ENCODE assay signal across 23 cellular contexts in the genomic region with DNA sequence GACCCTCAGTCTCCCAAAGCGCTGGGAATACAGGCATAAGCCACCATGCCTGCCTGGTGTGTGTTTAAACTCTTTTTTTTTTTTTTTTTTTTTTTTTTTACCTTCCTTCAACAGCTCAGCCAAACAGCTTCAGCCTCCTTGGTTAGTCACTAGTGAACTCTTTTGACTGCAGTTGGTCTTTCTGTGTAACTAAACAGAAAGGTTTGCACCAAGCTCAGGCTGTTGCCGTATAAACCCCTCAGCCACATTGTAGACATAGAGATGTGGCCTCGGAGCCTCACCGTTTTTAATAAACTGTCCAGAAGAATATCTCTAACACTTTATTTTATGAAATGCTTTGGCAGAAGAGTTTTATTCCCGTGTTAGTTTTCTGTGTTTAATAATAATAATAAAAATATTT.
DNase-seq lines count a peak whose midpoint lies in the region; ATAC-seq and TF ChIP-seq lines count a peak whose summit lies in the region.
"Had no signal": no experiment of that assay in that cellular context is flagged by ENCODE, and none has a peak within 500 bp of the region (broad histone marks: within the 10 kb centered on the region; RNA-seq: fewer than 3 reads in every experiment).

No MANE protein-coding gene starts in this region.

- DNase-seq in IMR-90 = peak; percentile 42
- no peak for DNase-seq in chondrocyte (ENCODE audit: low spot score)
- DNase-seq in iris pigment epithelial cell (ENCODE audit: low read depth) = peak; percentile 50
- DNase-seq in thoracic aorta (ENCODE audit: low spot score) = no peak
- DNase-seq in NOMO-1 treated with DMSO at 0.1 percent for 48 hours (lab: John Stamatoyannopoulos, UW; ENCODE audit: unreplicated experiment) = no peak
- no peak for DNase-seq in T-helper 2 cell
- DNase-seq in endodermal cell = no peak
- DNase-seq: activated B cell treated with CpG ODN at 0.5 μM for 24 hours; activated CD4-positive, alpha-beta T cell treated with anti-CD3 and anti-CD28 coated beads, Interleukin-2, amount 50 U/mL, for 48 hours; activated CD8-positive, alpha-beta memory T cell treated with anti-CD3 and anti-CD28 coated beads, Interleukin-2, amount 50 U/mL, for 4 hours; CD4-positive, alpha-beta memory T cell; DMS 273 treated with DMSO at 0.1 percent for 48 hours; dorsolateral prefrontal cortex; naive B cell; NCI-H1417; NCI-H2081 treated with DMSO at 0.1 percent for 48 hours; NCI-H82; nucleus accumbens; T-helper 9 cell had no signal

- no TSS peak for BruUV-seq in IMR-90 (replicated peaks; lab: Mats Ljungman, UMichigan)

- H2BK5ac ChIP-seq in IMR-90 (ENCODE audit: low read depth, low read length, poor library complexity, severe bottlenecking) = no peak overlapping the region

- TF ChIP-seq POLR2A in IMR-90 (IDR thresholded peaks at IDR 0.05; ENCODE audit: low read depth, low read length) = no peak

- H3K4ac ChIP-seq in IMR-90 (ENCODE audit: low read depth, low read length) = no peak overlapping the region

- TF ChIP-seq CTCF in IMR-90 (conservative IDR thresholded peaks at IDR 0.05; ENCODE audit: low read depth, low read length) = no peak
- no peak for TF ChIP-seq CTCF in chondrocyte (IDR thresholded peaks at IDR 0.05)
- TF ChIP-seq CTCF in thoracic aorta (IDR thresholded peaks at IDR 0.05) = no peak
- no peak for TF ChIP-seq CTCF in endodermal cell (conservative IDR thresholded peaks at IDR 0.05)

- H3K79me1 ChIP-seq in IMR-90 (ENCODE audit: low read depth in 1 of 2, low read length in 2 of 2) = no peaks in the 10 kb centered on the region

- peak overlapping the region; percentile 45 for H3K27ac Mint-ChIP-seq in chondrocyte (ENCODE audit: unreplicated experiment)
- no peak overlapping the region for H3K27ac Mint-ChIP-seq in endodermal cell
- H3K27ac Mint-ChIP-seq: activated B cell treated with CpG ODN at 0.5 μM for 24 hours; activated naive CD4-positive, alpha-beta T cell treated with anti-CD3 and anti-CD28 coated beads, Interleukin-2, amount 50 U/mL, for 24 hours; CD4-positive, alpha-beta memory T cell; stimulated activated naive CD8-positive, alpha-beta T cell treated with anti-CD3 and anti-CD28 coated beads, Interleukin-15, Interleukin-2, amounts not matched to agents 100 ng/mL and 50 ng/mL, for 24 hours had no signal

- no peak overlapping the region for H3K18ac ChIP-seq in IMR-90 (ENCODE audit: low read depth, low read length)

- intact Hi-C loops in IMR-90 (cut with micrococcal nuclease) = no loop called here

- H4K20me1 ChIP-seq in IMR-90 (ENCODE audit: insufficient read depth, low read length) = no peaks in the 10 kb centered on the region

- no peak overlapping the region for H4K8ac ChIP-seq in IMR-90 (ENCODE audit: low read depth in 2 of 2, low read length in 2 of 2)

- peak overlapping the region; percentile 41; the same call in 1 of the 2 replicates for H3K4me2 ChIP-seq in IMR-90 (ENCODE audit: low read depth, low read length)

- no peaks in the 10 kb centered on the region for H3K9me3 Mint-ChIP-seq in chondrocyte (ENCODE audit: low read depth)
- H3K9me3 Mint-ChIP-seq in endodermal cell = no peaks in the 10 kb centered on the region
- H3K9me3 Mint-ChIP-seq: activated B cell treated with CpG ODN at 0.5 μM for 24 hours; activated naive CD4-positive, alpha-beta T cell treated with anti-CD3 and anti-CD28 coated beads, Interleukin-2, amount 50 U/mL, for 24 hours; stimulated activated naive CD8-positive, alpha-beta T cell treated with anti-CD3 and anti-CD28 coated beads, Interleukin-15, Interleukin-2, amounts not matched to agents 100 ng/mL and 50 ng/mL, for 24 hours had no signal

- H3K36me3 ChIP-seq in IMR-90 (ENCODE audit: control insufficient read depth, insufficient read depth, low read length) (no peaks in the 10 kb centered on the region), thoracic aorta (no peaks in the 10 kb centered on the region), endodermal cell (ENCODE audit: control insufficient read depth, insufficient read depth, low read length) (no peaks in the 10 kb centered on the region)

- no peak for TF ChIP-seq RAD21 in IMR-90 (IDR thresholded peaks at IDR 0.05; ENCODE audit: low read length)

- H3K9me3 ChIP-seq in IMR-90 (ENCODE audit: control insufficient read depth, insufficient read depth, low read length) (no peaks in the 10 kb centered on the region), thoracic aorta (no peaks in the 10 kb centered on the region), endodermal cell (ENCODE audit: control insufficient read depth, low read length) (no peaks in the 10 kb centered on the region)
- H3K9me3 ChIP-seq: tibial nerve had no signal

- no peak overlapping the region for H3K4me3 ChIP-seq in IMR-90 (ENCODE audit: insufficient read depth, low read depth, low read length)
- peak overlapping the region; percentile 35 for H3K4me3 ChIP-seq in thoracic aorta
- no peak overlapping the region for H3K4me3 ChIP-seq in endodermal cell (ENCODE audit: low read length)
- H3K4me3 ChIP-seq: dorsolateral prefrontal cortex, tibial nerve had no signal

- H3K36me3 Mint-ChIP-seq in chondrocyte (ENCODE audit: low read depth) (no peaks in the 10 kb centered on the region), endodermal cell (ENCODE audit: low read depth) (peaks cover 2% of the 10 kb centered on the region)
- H3K36me3 Mint-ChIP-seq: activated naive CD4-positive, alpha-beta T cell treated with anti-CD3 and anti-CD28 coated beads, Interleukin-2, amount 50 U/mL, for 24 hours had no signal

- dilution Hi-C loops in IMR-90 (cut with HindIII; ENCODE audit: low sequenced_read_pairs, unreplicated experiment) = no loop called here

- no peak overlapping the region for H2BK20ac ChIP-seq in IMR-90 (ENCODE audit: low read depth, low read length)

- POLR2A ChIA-PET in IMR-90 (lab: Charles Lee; ENCODE audit: unreplicated experiment) = interaction anchor here (0.6 kb wide), 1 partner anchor 38 kb away, joined by 9 read pairs; no protein-coding TSS in a partner anchor

- H2AK5ac ChIP-seq in IMR-90 (ENCODE audit: low read depth, low read length) = no peak overlapping the region

- peak; percentile 89 for ATAC-seq in IMR-90 (ENCODE audit: low read depth)
- no peak for ATAC-seq in thoracic aorta (ENCODE audit: insufficient number of reproducible peaks, low FRiP score, low read depth)

- no peak overlapping the region for H3K23ac ChIP-seq in IMR-90 (ENCODE audit: low read depth, low read length)

- no peak overlapping the region for H4K5ac ChIP-seq in IMR-90 (ENCODE audit: low read depth, low read length)

- peaks cover 17% of the 10 kb centered on the region for H3K4me1 Mint-ChIP-seq in chondrocyte (ENCODE audit: low read depth)
- H3K4me1 Mint-ChIP-seq in endodermal cell = peaks cover 18% of the 10 kb centered on the region
- H3K4me1 Mint-ChIP-seq: activated B cell treated with CpG ODN at 0.5 μM for 24 hours; activated naive CD4-positive, alpha-beta T cell treated with anti-CD3 and anti-CD28 coated beads, Interleukin-2, amount 50 U/mL, for 24 hours; CD4-positive, alpha-beta memory T cell; central memory CD8-positive, alpha-beta T cell; naive B cell had no signal

- H3K27me3 ChIP-seq in IMR-90 (ENCODE audit: control insufficient read depth, insufficient read depth, low read length) (no peaks in the 10 kb centered on the region), thoracic aorta (replicated peaks; ENCODE audit: insufficient read depth) (no peaks in the 10 kb centered on the region), endodermal cell (ENCODE audit: control insufficient read depth, insufficient read depth, low read length, poor library complexity, severe bottlenecking) (no peaks in the 10 kb centered on the region)
- H3K27me3 ChIP-seq: dorsolateral prefrontal cortex, tibial nerve had no signal

- no peak overlapping the region for H3K56ac ChIP-seq in IMR-90 (ENCODE audit: extremely low read depth, insufficient read depth, low read length)

- H3K27ac ChIP-seq in IMR-90 (ENCODE audit: insufficient read depth, low read length) = peak overlapping the region; percentile 21; the same call in 1 of the 2 replicates
- H3K27ac ChIP-seq in thoracic aorta = no peak overlapping the region
- H3K27ac ChIP-seq in endodermal cell (ENCODE audit: low read depth, low read length) = no peak overlapping the region
- H3K27ac ChIP-seq: dorsolateral prefrontal cortex, tibial nerve had no signal

- H2BK15ac ChIP-seq in IMR-90 (ENCODE audit: low read depth, low read length) = no peak overlapping the region

- CTCF ChIA-PET in IMR-90 (lab: Yijun Ruan, JAX) = interaction anchor here (0.6 to 1.5 kb wide), 2 partner anchors 11 to 715 kb away, joined by 3 to 4 read pairs; no protein-coding TSS in a partner anchor

- no peak overlapping the region for H2AFZ ChIP-seq in IMR-90 (replicated peaks; ENCODE audit: low read length, poor library complexity)

- WGBS in IMR-90 (ENCODE audit: extremely low coverage in 2 of 2, insufficient read length in 1 of 2), 2 experiments = no CpG with 5 or more reads among the region's 5 CpGs
- WGBS in endodermal cell (ENCODE audit: insufficient coverage in 1 of 2, insufficient read length in 1 of 2), 2 experiments = 96 to 100% methylated on average over 1 to 4 of the region's 5 CpGs

- H3K9ac ChIP-seq in IMR-90 (ENCODE audit: low read depth, low read length) (no peak overlapping the region), endodermal cell (ENCODE audit: extremely low read depth, low read length, poor library complexity, severe bottlenecking) (no peak overlapping the region)

- no peak overlapping the region for H3K4me3 Mint-ChIP-seq in chondrocyte (ENCODE audit: unreplicated experiment)
- no peak overlapping the region for H3K4me3 Mint-ChIP-seq in endodermal cell
- H3K4me3 Mint-ChIP-seq: activated B cell treated with CpG ODN at 0.5 μM for 24 hours; activated naive CD4-positive, alpha-beta T cell treated with anti-CD3 and anti-CD28 coated beads, Interleukin-2, amount 50 U/mL, for 24 hours; CD4-positive, alpha-beta memory T cell; central memory CD8-positive, alpha-beta T cell; naive B cell; stimulated activated naive CD8-positive, alpha-beta T cell treated with anti-CD3 and anti-CD28 coated beads, Interleukin-15, Interleukin-2, amounts not matched to agents 100 ng/mL and 50 ng/mL, for 24 hours had no signal

- no peaks in the 10 kb centered on the region for H3K27me3 Mint-ChIP-seq in chondrocyte (ENCODE audit: low read depth)
- H3K27me3 Mint-ChIP-seq in endodermal cell (ENCODE audit: insufficient read depth) = no peaks in the 10 kb centered on the region
- H3K27me3 Mint-ChIP-seq: activated B cell treated with CpG ODN at 0.5 μM for 24 hours; activated naive CD4-positive, alpha-beta T cell treated with anti-CD3 and anti-CD28 coated beads, Interleukin-2, amount 50 U/mL, for 24 hours; CD4-positive, alpha-beta memory T cell; central memory CD8-positive, alpha-beta T cell; naive B cell; stimulated activated naive CD8-positive, alpha-beta T cell treated with anti-CD3 and anti-CD28 coated beads, Interleukin-15, Interleukin-2, amounts not matched to agents 100 ng/mL and 50 ng/mL, for 24 hours had no signal

- H2BK120ac ChIP-seq in IMR-90 (ENCODE audit: low read depth, low read length) = no peak overlapping the region

- peaks cover 2% of the 10 kb centered on the region; the same call in 1 of the 2 replicates for H3K4me1 ChIP-seq in IMR-90 (ENCODE audit: control insufficient read depth, insufficient read depth, low read length)
- no peaks in the 10 kb centered on the region for H3K4me1 ChIP-seq in thoracic aorta (ENCODE audit: control insufficient read depth in 1 of 2, low read depth in 2 of 2)
- H3K4me1 ChIP-seq in endodermal cell (ENCODE audit: control insufficient read depth, insufficient read depth, low read length) = peaks cover 4% of the 10 kb centered on the region
- H3K4me1 ChIP-seq: tibial nerve had no signal

- no peak overlapping the region for H4K91ac ChIP-seq in IMR-90 (ENCODE audit: insufficient read depth, low read depth, low read length)

- H3K9me1 ChIP-seq in IMR-90 (ENCODE audit: insufficient read depth, low read length) = no peaks in the 10 kb centered on the region

- no peak overlapping the region for H2AK9ac ChIP-seq in IMR-90 (replicated peaks; ENCODE audit: low read depth, low read length, poor library complexity)

- in situ Hi-C loops in IMR-90 (cut with MboI; ENCODE audit: low sequenced_read_pairs) = no loop called here

- no peak overlapping the region for H3K14ac ChIP-seq in IMR-90 (replicated peaks; ENCODE audit: low read depth, low read length)

Comparison
In these comparisons a context has a peak if more than half of its experiments do, and no peak if none do; other contexts are left out.
1. DNase-seq: peak in IMR-90 (single experiment) and iris pigment epithelial cell (single experiment); none in chondrocyte (single experiment), thoracic aorta (single experiment), NOMO-1 treated with DMSO at 0.1 percent for 48 hours (single experiment), T-helper 2 cell (0 of 5) and endodermal cell (single experiment).